In genomic region chr10:52239771-52240170, GRCh38 we compare ENCODE assay signal across 6 cellular contexts.
"Had no signal": no experiment of that assay in that cellular context is flagged by ENCODE, and none has a peak within 500 bp of the region (broad histone marks: within the 10 kb centered on the region; RNA-seq: fewer than 3 reads in every experiment).

No MANE protein-coding gene starts in this region.

- DNase-seq: KBM-7, KG1 had no signal

- ATAC-seq: K562 had no signal

- FAIRE-seq: HTR-8/SVneo, K562 had no signal

- H3K9ac ChIP-seq: KMS-11 had no signal

- H3K4me2 ChIP-seq: KMS-11 had no signal

- H3K27ac ChIP-seq: HL-60, KMS-11 had no signal

- H3K4me3 ChIP-seq: K562 had no signal
